9 cellular contexts compared by ENCODE assay signal in the genomic region with DNA sequence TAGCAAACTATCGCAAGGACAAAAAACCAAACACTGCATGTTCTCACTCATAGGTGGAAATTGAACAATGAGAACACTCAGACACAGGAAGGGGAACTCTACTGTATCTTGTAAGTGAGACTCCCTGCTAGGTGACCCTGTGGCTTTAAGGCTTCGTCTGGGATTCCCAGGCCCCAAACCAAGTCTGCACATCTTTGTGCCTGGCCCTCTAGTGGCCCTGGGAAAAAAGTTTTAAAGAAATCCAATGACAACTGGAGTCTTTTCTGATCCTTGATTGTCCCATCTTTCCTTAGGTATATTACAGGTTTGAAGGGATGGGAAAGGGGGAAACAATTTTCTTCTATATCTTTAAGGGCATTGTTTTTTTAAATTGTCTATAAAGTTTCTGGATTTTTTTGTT. TPM values are rescaled to one million over a fixed set of nuclear protein-coding genes. Genes with fewer than 3 reads are reported as not detected.
DNase-seq lines count a peak whose midpoint lies in the region; TF ChIP-seq lines count a peak whose summit lies in the region.
"Had no signal": no experiment of that assay in that cellular context is flagged by ENCODE, and none has a peak within 500 bp of the region (broad histone marks: within the 10 kb centered on the region; RNA-seq: fewer than 3 reads in every experiment).

No MANE protein-coding gene starts in this region.

- peaks cover 12 to 24% of the 10 kb centered on the region in 2 donors for H3K4me1 Mint-ChIP-seq in immature natural killer cell

- POLR2A ChIA-PET in AG04449 (lab: Yijun Ruan, JAX) = no interaction called here

- no peak overlapping the region for H3K4me3 ChIP-seq in AG04449 (ENCODE audit: low read depth, low read length)

- TF ChIP-seq CTCF in AG04449 (IDR thresholded peaks at IDR 0.05; ENCODE audit: insufficient read depth, low read length, missing control alignments) (peak; percentile 33), GM13977 (IDR thresholded peaks at IDR 0.05; ENCODE audit: extremely low read depth, insufficient read depth, missing control alignments) (peak; percentile 38)

- in situ Hi-C loops in GM13977 (cut with MboI; ENCODE audit: low pct_unique_long_range_greater_than_20kb, low sequenced_read_pairs, unreplicated experiment) (no loop called here), SK-MEL-5 (cut with HindIII; ENCODE audit: low pct_unique_long_range_greater_than_20kb, low sequenced_read_pairs) (no loop called here)

- CTCF ChIA-PET in AG04449 (lab: Yijun Ruan, JAX) = interaction anchor here (0.8 to 1.6 kb wide), 4 partner anchors 17 to 227 kb away, joined by 3 to 6 read pairs (median 4); no protein-coding TSS in a partner anchor

- no peak overlapping the region for H3K4me3 Mint-ChIP-seq in immature natural killer cell

- H3K36me3 Mint-ChIP-seq in immature natural killer cell = no peaks in the 10 kb centered on the region

- no peak overlapping the region for H3K27ac Mint-ChIP-seq in immature natural killer cell

- no peaks in the 10 kb centered on the region for H3K9me3 Mint-ChIP-seq in immature natural killer cell

- peaks cover 0 to 4% (median 2%) of the 10 kb centered on the region in 3 donors for H3K27me3 Mint-ChIP-seq in immature natural killer cell (ENCODE audit: low read depth in 3 of 3)

- DNase-seq in AG04449 (ENCODE audit: low read depth, low spot score) (no peak), GM13977 (ENCODE audit: low spot score) (no peak), SK-MEL-5 (ENCODE audit: low read depth, low spot score) (peak; percentile 62), iPS DF 19.7 (ENCODE audit: low read depth, low spot score) (peak; percentile 47), immature natural killer cell (no peak), NCI-H524 treated with DMSO at 0.1 percent for 48 hours (lab: John Stamatoyannopoulos, UW) (no peak), NCI-H345 (lab: John Stamatoyannopoulos, UW) (no peak)
- DNase-seq in stimulated activated CD4-positive, alpha-beta T cell treated with anti-CD3 and anti-CD28 coated beads, Interleukin-4, amount 100 ng/mL, for 24 hours = no peak

RNA-seq across cellular contexts. Expression of gene LIPM, which starts 10.6 kb away (rescaled TPM):
- not detected in 2 replicates for total RNA-seq in SK-MEL-5 (2014; rRNA removed; shearing (Covaris generic))
- not detected in 2 replicates for polyA plus RNA-seq in SK-MEL-5 (2015; cell fraction: cytosol; rRNA removed)
- not detected in 2 replicates for polyA plus RNA-seq in SK-MEL-5 (2015; cell fraction: nucleus; rRNA removed)
- not detected for polyA plus RNA-seq in immature natural killer cell
- total RNA-seq: dermis microvascular lymphatic vessel endothelial cell had no signal

RNA-seq across cellular contexts. Expression of gene LIPN, which starts 32.1 kb away (rescaled TPM):
- not detected in 2 replicates for total RNA-seq in SK-MEL-5 (2014; rRNA removed; shearing (Covaris generic))
- not detected in 2 replicates for polyA plus RNA-seq in SK-MEL-5 (2015; cell fraction: cytosol; rRNA removed)
- not detected in 2 replicates for polyA plus RNA-seq in SK-MEL-5 (2015; cell fraction: nucleus; rRNA removed)
- polyA plus RNA-seq in immature natural killer cell = not detected
- total RNA-seq: dermis microvascular lymphatic vessel endothelial cell had no signal

RNA-seq across cellular contexts. Expression of gene ANKRD22, which starts 59.7 kb away (rescaled TPM):
- not detected in 2 replicates for total RNA-seq in SK-MEL-5 (2014; rRNA removed; shearing (Covaris generic))
- 0.19 TPM in 1 of 2 replicates, not detected in the other for polyA plus RNA-seq in SK-MEL-5 (2015; cell fraction: cytosol; rRNA removed)
- polyA plus RNA-seq in SK-MEL-5 (2015; cell fraction: nucleus; rRNA removed) = not detected in 2 replicates
- polyA plus RNA-seq in immature natural killer cell = 1 to 10 TPM in 1 of 3 donors, under 1 TPM in 1, not detected in 1; 0.84 to 1.2 TPM
- total RNA-seq: dermis microvascular lymphatic vessel endothelial cell had no signal

Comparison
In these comparisons a context has a peak if more than half of its experiments do, and no peak if none do; other contexts are left out.
1. DNase-seq: peak in SK-MEL-5 (single experiment) and iPS DF 19.7 (single experiment); none in AG04449 (single experiment), GM13977 (single experiment), immature natural killer cell (0 of 3), stimulated activated CD4-positive, alpha-beta T cell treated with anti-CD3 and anti-CD28 coated beads, Interleukin-4, amount 100 ng/mL, for 24 hours (single experiment), NCI-H524 treated with DMSO at 0.1 percent for 48 hours (single experiment) and NCI-H345 (single experiment).